ENCODE assay signal across 8 cellular contexts in the genomic region with DNA sequence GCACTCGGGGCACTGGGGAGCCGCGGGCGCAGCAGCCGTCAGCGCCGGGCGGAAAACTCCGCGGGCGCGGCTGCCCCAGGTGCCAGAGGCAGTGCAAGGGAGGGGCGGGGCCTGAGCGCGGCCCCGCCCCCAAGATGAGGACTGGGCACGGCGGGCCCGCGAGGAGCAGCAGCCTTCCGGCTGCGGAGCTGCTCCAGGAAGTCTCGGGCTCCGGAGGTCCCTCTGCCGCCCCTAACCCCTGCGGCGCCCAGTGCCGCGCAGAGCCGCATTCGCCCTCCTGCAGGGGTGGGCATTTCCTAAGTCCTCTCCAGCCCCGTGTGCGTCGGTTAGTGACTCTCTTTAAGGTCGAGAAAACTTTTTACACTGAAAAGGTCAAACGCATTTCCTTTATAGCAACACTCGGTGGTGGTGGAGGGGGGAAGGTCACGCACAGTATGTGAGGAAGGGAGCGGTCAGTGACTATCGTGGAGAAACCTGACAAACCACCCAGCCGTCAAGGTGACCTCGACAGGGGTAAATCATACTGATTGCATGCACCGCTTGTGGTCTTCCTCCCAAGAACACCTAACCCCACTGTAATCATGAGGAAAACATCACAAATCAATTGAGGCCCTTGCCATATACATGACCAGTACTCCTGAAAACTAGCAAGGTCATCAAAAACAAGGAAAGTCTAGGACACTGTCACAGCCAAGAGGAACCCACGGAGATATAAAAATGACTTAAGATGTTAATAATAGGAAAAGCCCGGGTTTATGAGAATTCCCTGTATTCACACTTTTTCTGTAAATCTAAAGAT. TPM values are rescaled to one million over a fixed set of nuclear protein-coding genes. Genes with fewer than 3 reads are reported as not detected.
DNase-seq lines count a peak whose midpoint lies in the region; ATAC-seq and TF ChIP-seq lines count a peak whose summit lies in the region.

Gene ANXA11, minus strand, starts transcription at position 60 of the 799 bp plus-strand sequence. CDS start 32,676 bp downstream, outside the sequence.

- H3K4me3 Mint-ChIP-seq in natural killer cell treated with Interleukin-12 subunit alpha and Interleukin-12 subunit beta and Interleukin-15 and Interleukin-18, amount 100 ng/mL, for 72 hours, result peak within 1 kb of the TSS; percentile 90
- peak within 1 kb of the TSS; percentile 89 for H3K4me3 Mint-ChIP-seq in stimulated activated naive CD8-positive, alpha-beta T cell treated with anti-CD3 and anti-CD28 coated beads, Interleukin-15, Interleukin-2, amounts not matched to agents 100 ng/mL and 50 ng/mL, for 24 hours

- intact Hi-C loops in PC-9 (cut with micrococcal nuclease; ENCODE audit: unreplicated experiment), result loop anchor here (2.0 to 10.0 kb wide), 4 partner anchors 15 to 299 kb away; partner anchors contain the start of gene TMEM254

- peaks cover 24% of the 10 kb centered on the region for H3K4me1 ChIP-seq in HUES48 (ENCODE audit: control insufficient read depth, insufficient read depth, low read length)
- peaks cover 62% of the 10 kb centered on the region for H3K4me1 ChIP-seq in PC-9 (replicated peaks; ENCODE audit: insufficient read depth)

- H2AFZ ChIP-seq in PC-9, result peak within 1 kb of the TSS; percentile 68

- H3K4me3 ChIP-seq in HUES48 (ENCODE audit: low read depth, low read length), result peak within 1 kb of the TSS; percentile 64
- H3K4me3 ChIP-seq in PC-9, result peak within 1 kb of the TSS; percentile 92

- no peaks in the 10 kb centered on the region for H3K36me3 Mint-ChIP-seq in natural killer cell treated with Interleukin-12 subunit alpha and Interleukin-12 subunit beta and Interleukin-15 and Interleukin-18, amount 100 ng/mL, for 72 hours
- H3K36me3 Mint-ChIP-seq in stimulated activated naive CD8-positive, alpha-beta T cell treated with anti-CD3 and anti-CD28 coated beads, Interleukin-15, Interleukin-2, amounts not matched to agents 100 ng/mL and 50 ng/mL, for 24 hours (ENCODE audit: low read depth), result peaks cover 16% of the 10 kb centered on the region

- CTCF ChIA-PET in PC-9 (lab: Charles Lee), result no interaction called here

- H3K9ac ChIP-seq in HUES48 (ENCODE audit: low read depth, low read length), result peak within 1 kb of the TSS; percentile 59

- H3K27ac Mint-ChIP-seq in natural killer cell treated with Interleukin-12 subunit alpha and Interleukin-12 subunit beta and Interleukin-15 and Interleukin-18, amount 100 ng/mL, for 72 hours, result peak within 1 kb of the TSS; percentile 96 to 97
- H3K27ac Mint-ChIP-seq in stimulated activated naive CD8-positive, alpha-beta T cell treated with anti-CD3 and anti-CD28 coated beads, Interleukin-15, Interleukin-2, amounts not matched to agents 100 ng/mL and 50 ng/mL, for 24 hours, result peak within 1 kb of the TSS; percentile 85

- peaks cover 16% of the 10 kb centered on the region for H3K27me3 ChIP-seq in HUES48 (ENCODE audit: control insufficient read depth, insufficient read depth, low read length)
- H3K27me3 ChIP-seq in PC-9 (ENCODE audit: insufficient read depth, low read depth), result no peaks in the 10 kb centered on the region

- peak; percentile 81 for ATAC-seq in GM21381 (IDR thresholded peaks at IDR 0.05; ENCODE audit: unreplicated experiment)
- ATAC-seq in natural killer cell treated with Interleukin-12 subunit alpha and Interleukin-12 subunit beta and Interleukin-15 and Interleukin-18, amount 100 ng/mL, for 72 hours, result peak; percentile 93 to 96

- no peaks in the 10 kb centered on the region for H3K9me2 ChIP-seq in PC-9 (ENCODE audit: insufficient read depth)

- H3K9me3 Mint-ChIP-seq in natural killer cell treated with Interleukin-12 subunit alpha and Interleukin-12 subunit beta and Interleukin-15 and Interleukin-18, amount 100 ng/mL, for 72 hours, result no peaks in the 10 kb centered on the region
- no peaks in the 10 kb centered on the region for H3K9me3 Mint-ChIP-seq in stimulated activated naive CD8-positive, alpha-beta T cell treated with anti-CD3 and anti-CD28 coated beads, Interleukin-15, Interleukin-2, amounts not matched to agents 100 ng/mL and 50 ng/mL, for 24 hours

- H4K20me1 ChIP-seq in PC-9 (ENCODE audit: insufficient read depth), result peaks cover 35% of the 10 kb centered on the region

- peaks cover 44 to 45% of the 10 kb centered on the region in 2 donors for H3K4me1 Mint-ChIP-seq in natural killer cell treated with Interleukin-12 subunit alpha and Interleukin-12 subunit beta and Interleukin-15 and Interleukin-18, amount 100 ng/mL, for 72 hours (ENCODE audit: low read depth in 2 of 2)
- H3K4me1 Mint-ChIP-seq in stimulated activated naive CD8-positive, alpha-beta T cell treated with anti-CD3 and anti-CD28 coated beads, Interleukin-15, Interleukin-2, amounts not matched to agents 100 ng/mL and 50 ng/mL, for 24 hours (ENCODE audit: low read depth), result peaks cover 54% of the 10 kb centered on the region

- TSS peak; percentile 28 for BruUV-seq in PC-9 (replicated peaks; lab: Mats Ljungman, UMichigan)

- H3K9me3 ChIP-seq in HUES48 (ENCODE audit: control insufficient read depth, insufficient read depth, low read length), result no peaks in the 10 kb centered on the region
- no peaks in the 10 kb centered on the region for H3K9me3 ChIP-seq in PC-9 (ENCODE audit: insufficient read depth, low read depth)

- H3K27ac ChIP-seq in HUES48 (ENCODE audit: low read depth, low read length) (peak within 1 kb of the TSS; percentile 61), PC-9 (peak within 1 kb of the TSS; percentile 98)

- peaks cover 94% of the 10 kb centered on the region for H3K79me2 ChIP-seq in PC-9 (ENCODE audit: low read depth)

- peaks cover 49% of the 10 kb centered on the region for H3F3A ChIP-seq in PC-9 (ENCODE audit: insufficient read depth, low read depth)

- peak within 1 kb of the TSS; percentile 94 for H3K4me2 ChIP-seq in PC-9

- H3K36me3 ChIP-seq in HUES48 (ENCODE audit: control insufficient read depth, insufficient read depth, low read length) (no peaks in the 10 kb centered on the region), PC-9 (ENCODE audit: low read depth) (peaks cover 11% of the 10 kb centered on the region; the same call in 1 of the 2 replicates)

- POLR2A ChIA-PET in PC-9 (lab: Charles Lee; ENCODE audit: unreplicated experiment), result no interaction called here

- H3K27me3 Mint-ChIP-seq in natural killer cell treated with Interleukin-12 subunit alpha and Interleukin-12 subunit beta and Interleukin-15 and Interleukin-18, amount 100 ng/mL, for 72 hours, result no peaks in the 10 kb centered on the region
- no peaks in the 10 kb centered on the region for H3K27me3 Mint-ChIP-seq in stimulated activated naive CD8-positive, alpha-beta T cell treated with anti-CD3 and anti-CD28 coated beads, Interleukin-15, Interleukin-2, amounts not matched to agents 100 ng/mL and 50 ng/mL, for 24 hours

- TF ChIP-seq CTCF in PC-9 (conservative IDR thresholded peaks at IDR 0.05), result no peak

- DNase-seq in DMS 273 (lab: John Stamatoyannopoulos, UW; ENCODE audit: unreplicated experiment) (peak; percentile 90), PC-9 (peak; percentile 87 to 88), fibroblast of gingiva (ENCODE audit: low read depth) (peak; percentile 64)
- peak; percentile 88 to 91 for DNase-seq in activated T-cell treated with anti-CD3 and anti-CD28 coated beads, Interleukin-2, amount 50 U/mL, for 48 hours
- peak; percentile 88 for DNase-seq in natural killer cell treated with Interleukin-12 subunit alpha and Interleukin-12 subunit beta and Interleukin-15 and Interleukin-18, amount 100 ng/mL, for 72 hours (ENCODE audit: low spot score)

RNA-seq across cellular contexts. Expression of gene ANXA11, which starts in this region (rescaled TPM):
- 287 and 318 TPM in 2 replicates for total RNA-seq in PC-9 (2021)
- total RNA-seq in natural killer cell treated with Interleukin-12 subunit alpha and Interleukin-12 subunit beta and Interleukin-15 and Interleukin-18, amount 100 ng/mL, for 72 hours, result 100 to 1,000 TPM; 134 to 166 TPM

Comparison
In these comparisons a context has a peak if more than half of its experiments do, and no peak if none do; other contexts are left out.
1. Peak in every context shown above with its lines: DNase-seq, ATAC-seq, H3K4me3 ChIP-seq and H3K27ac ChIP-seq.